22 cellular contexts compared by ENCODE assay signal in genomic region chr16:86828202-86828601, GRCh38.
A peak's percentile ranks its signal among the peaks of the same experiment; 100 is the strongest.
DNase-seq lines count a peak whose midpoint lies in the region; ATAC-seq, FAIRE-seq and TF ChIP-seq lines count a peak whose summit lies in the region.
"Had no signal": no experiment of that assay in that cellular context is flagged by ENCODE, and none has a peak within 500 bp of the region (broad histone marks: within the 10 kb centered on the region; RNA-seq: fewer than 3 reads in every experiment).

No MANE protein-coding gene starts in this region.

- H3K36me3 Mint-ChIP-seq in T-helper 17 cell (ENCODE audit: low read depth) = peaks cover 2% of the 10 kb centered on the region
- H3K36me3 Mint-ChIP-seq: CD4-positive, CD25-positive, alpha-beta regulatory T cell; CD8-positive, alpha-beta T cell had no signal

- H2BK20ac ChIP-seq in H1 (ENCODE audit: low read length) = peak overlapping the region; percentile 64; the same call in 1 of the 2 replicates

- peak overlapping the region; percentile 62 for H4K91ac ChIP-seq in H1 (replicated peaks; ENCODE audit: insufficient read length, low read length)

- peaks cover 6% of the 10 kb centered on the region for H3K4me1 Mint-ChIP-seq in T-helper 17 cell
- H3K4me1 Mint-ChIP-seq: B cell; CD4-positive, CD25-positive, alpha-beta regulatory T cell had no signal

- no peak overlapping the region for H3K4me3 Mint-ChIP-seq in T-helper 17 cell
- H3K4me3 Mint-ChIP-seq: B cell; CD4-positive, CD25-positive, alpha-beta regulatory T cell; CD8-positive, alpha-beta T cell; GM23338 had no signal

- no peak overlapping the region for H3K56ac ChIP-seq in H1 (replicated peaks; ENCODE audit: insufficient read length, low read depth, low read length)

- H3K79me2 ChIP-seq in SK-N-SH (ENCODE audit: insufficient read depth) = no peaks in the 10 kb centered on the region
- no peaks in the 10 kb centered on the region for H3K79me2 ChIP-seq in H1 (ENCODE audit: control insufficient read depth in 1 of 2, insufficient read depth in 2 of 2, low read length in 2 of 2)

- H4K5ac ChIP-seq in H1 (ENCODE audit: insufficient read length, low read depth, low read length) = no peak overlapping the region

- ATAC-seq in SK-N-SH treated with all-trans-retinoic acid at 6 μM for 48 hours (no peak), HG02938 (IDR thresholded peaks at IDR 0.05; ENCODE audit: unreplicated experiment) (no peak), T-helper 17 cell (no peak)
- ATAC-seq: CD8-positive, alpha-beta T cell; GM12878; GM23338 had no signal

- no peaks in the 10 kb centered on the region for H4K20me1 ChIP-seq in SK-N-SH (ENCODE audit: insufficient read depth)
- no peaks in the 10 kb centered on the region for H4K20me1 ChIP-seq in H1 (replicated peaks in 1 of 2; ENCODE audit: control insufficient read depth in 1 of 2, insufficient read depth in 2 of 2, low read length in 2 of 2)
- H4K20me1 ChIP-seq: BLaER1 had no signal

- H3K4me3 ChIP-seq in SK-N-SH (ENCODE audit: low read depth in 2 of 2, low read length in 1 of 2) = no peak overlapping the region
- H3K4me3 ChIP-seq in H1 (ENCODE audit: extremely low read depth in 1 of 4, insufficient read depth in 2 of 4, low read depth in 3 of 4, low read length in 4 of 4) = no peak overlapping the region
- H3K4me3 ChIP-seq: BLaER1, GM12878, GM23338, HAP-1 had no signal

- H3K27me3 ChIP-seq in SK-N-SH (ENCODE audit: insufficient read depth) (peaks cover 85% of the 10 kb centered on the region), H1 (replicated peaks in 1 of 4; ENCODE audit: control insufficient read depth in 3 of 4, extremely low read depth in 1 of 4, insufficient read depth in 3 of 4, low read length in 3 of 4) (peaks cover 0 to 3% (median under 1%) of the 10 kb centered on the region in 4 experiments; a peak in 1 of 7 replicates)

- H2AFZ ChIP-seq in SK-N-SH (ENCODE audit: low read depth) = no peak overlapping the region
- H2AFZ ChIP-seq in H1 (ENCODE audit: low read length) = no peak overlapping the region

- peaks cover 0 to 4% of the 10 kb centered on the region in 2 experiments; a peak in 1 of 4 replicates for H3K4me1 ChIP-seq in SK-N-SH (ENCODE audit: control insufficient read depth in 1 of 2, insufficient read depth in 2 of 2, low read depth in 1 of 2, low read length in 1 of 2)
- H3K4me1 ChIP-seq in H1 (replicated peaks in 1 of 4; ENCODE audit: control insufficient read depth in 3 of 4, insufficient read depth in 4 of 4, low read length in 3 of 4) = peaks cover 3 to 20% (median 9%) of the 10 kb centered on the region in 4 experiments
- H3K4me1 ChIP-seq: Caco-2, HAP-1 had no signal

- H3K4ac ChIP-seq in H1 (replicated peaks; ENCODE audit: insufficient read length, low read depth, low read length) = no peak overlapping the region

- intact Hi-C loops in posterior vena cava (cut with DNase I) = no loop called here

- H3K9me2 ChIP-seq in SK-N-SH = no peaks in the 10 kb centered on the region

- CTCF ChIA-PET in SK-N-SH (lab: Yijun Ruan, JAX) = no interaction called here
- CTCF ChIA-PET in H1 (lab: Charles Lee; ENCODE audit: partially characterized antibody) = interaction anchor here (0.9 to 2.7 kb wide), 3 partner anchors 10 to 45 kb away, joined by 3 to 14 read pairs (median 4); no protein-coding TSS in a partner anchor

- no peak for TF ChIP-seq POLR2A in H1 (IDR thresholded peaks at IDR 0.05; ENCODE audit: control extremely low read depth in 1 of 2, low read depth in 2 of 2, low read length in 2 of 2)

- TF ChIP-seq CTCF in SK-N-SH (IDR thresholded peaks at IDR 0.05) (no peak), H1 (IDR thresholded peaks at IDR 0.05; ENCODE audit: control extremely low read depth in 1 of 3, insufficient read depth in 1 of 3, low read depth in 1 of 3, low read length in 3 of 3) (no peak)

- 17% methylated on average over 6 of the region's 6 CpGs for WGBS in SK-N-SH (ENCODE audit: low lambda C conversion rate)
- 89% methylated on average over 6 of the region's 6 CpGs; no CpG with 5 or more reads in 1 of the 2 experiments for WGBS in H1 (ENCODE audit: extremely low coverage in 1 of 2, insufficient coverage in 1 of 2, insufficient read length in 1 of 2, insufficient replicate concordance in 2 of 2, low coverage in 1 of 2, low lambda C conversion rate in 2 of 2, missing lambda C conversion rate in 1 of 2), 2 experiments

- H3K9me3 ChIP-seq in SK-N-SH (no peaks in the 10 kb centered on the region), H1 (ENCODE audit: insufficient read depth in 2 of 2, low read depth in 1 of 2, low read length in 1 of 2) (0 out of 4 replicates have a peak, but pooled peaks cover 0 to 2% of the 10 kb centered on the region in 2 experiments), T-helper 17 cell (ENCODE audit: control insufficient read depth, low read length, poor library complexity, severe bottlenecking) (no peaks in the 10 kb centered on the region)
- H3K9me3 ChIP-seq: BLaER1, Caco-2, HAP-1 had no signal

- no peak overlapping the region for H3K27ac Mint-ChIP-seq in T-helper 17 cell
- H3K27ac Mint-ChIP-seq: B cell; CD4-positive, CD25-positive, alpha-beta regulatory T cell; CD8-positive, alpha-beta T cell; GM23338 had no signal

- H3K18ac ChIP-seq in H1 (ENCODE audit: extremely low read depth, low read length) = no peak overlapping the region; the same call in 1 of the 2 replicates

- FAIRE-seq in H1 (lab: Jason Lieb, UNC) = no peak
- FAIRE-seq: A204.1, GM12878, GM19239, H54 had no signal

- H3K23ac ChIP-seq in H1 (ENCODE audit: insufficient read length) = no peak overlapping the region

- TF ChIP-seq RAD21 in SK-N-SH (IDR thresholded peaks at IDR 0.05; ENCODE audit: low read length) (no peak), H1 (IDR thresholded peaks at IDR 0.05 in 1 of 2, conservative IDR thresholded peaks at IDR 0.05 in 1 of 2; ENCODE audit: low read depth in 2 of 2, low read length in 2 of 2) (no peak)

- H3K36me3 ChIP-seq in SK-N-SH (replicated peaks in 1 of 2; ENCODE audit: control insufficient read depth in 1 of 2, insufficient read depth in 2 of 2, low read length in 1 of 2) = no peaks in the 10 kb centered on the region
- H3K36me3 ChIP-seq in H1 (ENCODE audit: control insufficient read depth in 2 of 4, insufficient read depth in 4 of 4, low read length in 3 of 4) = no peaks in the 10 kb centered on the region
- H3K36me3 ChIP-seq: BLaER1, HAP-1 had no signal

- H2AK5ac ChIP-seq in H1 (ENCODE audit: low read depth, low read length) = no peak overlapping the region

- no peak for TF ChIP-seq EP300 in SK-N-SH (IDR thresholded peaks at IDR 0.05; ENCODE audit: borderline replicate concordance in 1 of 2, low read depth in 1 of 2, low read length in 1 of 2)
- TF ChIP-seq EP300 in H1 (IDR thresholded peaks at IDR 0.05; ENCODE audit: borderline replicate concordance in 1 of 2, low read depth in 2 of 2, low read length in 2 of 2) = no peak

- no peak overlapping the region for H2BK12ac ChIP-seq in H1 (ENCODE audit: low read depth, low read length)

- peaks cover 70% of the 10 kb centered on the region for H3K27me3 Mint-ChIP-seq in T-helper 17 cell

- H3K9ac ChIP-seq in SK-N-SH (no peak overlapping the region), H1 (replicated peaks in 1 of 4; ENCODE audit: extremely low read depth in 1 of 4, low read depth in 3 of 4, low read length in 3 of 4) (no peak overlapping the region)
- H3K9ac ChIP-seq: BLaER1 had no signal

- H2BK15ac ChIP-seq in H1 (ENCODE audit: low read length) = peak overlapping the region; percentile 8; the same call in 1 of the 2 replicates

- no peak overlapping the region for H2BK120ac ChIP-seq in H1 (replicated peaks; ENCODE audit: low read depth, low read length)

- no peak overlapping the region for H3K14ac ChIP-seq in H1 (ENCODE audit: insufficient read length)

- POLR2A ChIA-PET in SK-N-SH (lab: Yijun Ruan, JAX) (no interaction called here), H1 (lab: Charles Lee; ENCODE audit: partially characterized antibody) (interaction anchor here (2.9 kb wide), 1 partner anchor 10 kb away, joined by 6 read pairs; no protein-coding TSS in a partner anchor)

- DNase-seq in SK-N-SH (no peak), H1 (ENCODE audit: low read depth in 1 of 2, low spot score in 2 of 2) (no peak), posterior vena cava (ENCODE audit: low spot score) (peak; percentile 23), T-helper 17 cell (no peak)
- DNase-seq: Caco-2; CD4-positive, CD25-positive, alpha-beta regulatory T cell; CD8-positive, alpha-beta T cell; DMS79; EL; GDM1 had no signal

- no peak overlapping the region for H4K8ac ChIP-seq in H1 (ENCODE audit: extremely low read depth, insufficient read depth, low read length)

- H3K4me2 ChIP-seq in SK-N-SH = no peak overlapping the region
- no peak overlapping the region for H3K4me2 ChIP-seq in H1 (ENCODE audit: insufficient read depth in 1 of 2, low read depth in 2 of 2, low read length in 2 of 2)

- no peaks in the 10 kb centered on the region for H3K23me2 ChIP-seq in H1 (ENCODE audit: low read depth, low read length)

- H3K27ac ChIP-seq in SK-N-SH (ENCODE audit: low read depth in 2 of 2, low read length in 1 of 2) (no peak overlapping the region), H1 (ENCODE audit: low read depth, low read length) (no peak overlapping the region)
- H3K27ac ChIP-seq: 22Rv1, BLaER1, C4-2B had no signal

- H3F3A ChIP-seq in SK-N-SH (replicated peaks; ENCODE audit: insufficient read depth) = peaks cover 9% of the 10 kb centered on the region

- no peak overlapping the region for H2BK5ac ChIP-seq in H1 (ENCODE audit: low read depth, low read length)

- H3K79me1 ChIP-seq in H1 (ENCODE audit: low read depth, low read length) = no peaks in the 10 kb centered on the region

TF ChIP-seq in SK-N-SH, 30 proteins besides CTCF, POLR2A, EP300 and RAD21 (continues in another document):
- TF ChIP-seq EZH2phosphoT487 (IDR thresholded peaks at IDR 0.05; ENCODE audit: borderline replicate concordance, low read depth) = peak; percentile 54; the same call in 1 of the 2 replicates

TF ChIP-seq in SK-N-SH treated with all-trans-retinoic acid at 6 μM for 48 hours, 23 proteins besides CTCF, POLR2A, EP300 and RAD21 (continues in another document):
- TF ChIP-seq ESRRG (CRISPR knock-in tag; IDR thresholded peaks at IDR 0.05) (no peak), BACH2 (CRISPR knock-in tag; IDR thresholded peaks at IDR 0.05; ENCODE audit: borderline replicate concordance) (no peak), ZNF565 (CRISPR knock-in tag; conservative IDR thresholded peaks at IDR 0.05; ENCODE audit: low read depth) (no peak)

TF ChIP-seq in H1, 55 proteins besides CTCF, POLR2A, EP300 and RAD21:
- TF ChIP-seq BACH1 (IDR thresholded peaks at IDR 0.05; ENCODE audit: low read length) (no peak), POLR2AphosphoS5 (IDR thresholded peaks at IDR 0.05; ENCODE audit: low read depth, low read length) (no peak), TAF7 (optimal IDR thresholded peaks at IDR 0.05; ENCODE audit: borderline replicate concordance, low read depth, low read length) (no peak)
